Comparison of ENCODE assay signal across 1 cellular context in the genomic region with DNA sequence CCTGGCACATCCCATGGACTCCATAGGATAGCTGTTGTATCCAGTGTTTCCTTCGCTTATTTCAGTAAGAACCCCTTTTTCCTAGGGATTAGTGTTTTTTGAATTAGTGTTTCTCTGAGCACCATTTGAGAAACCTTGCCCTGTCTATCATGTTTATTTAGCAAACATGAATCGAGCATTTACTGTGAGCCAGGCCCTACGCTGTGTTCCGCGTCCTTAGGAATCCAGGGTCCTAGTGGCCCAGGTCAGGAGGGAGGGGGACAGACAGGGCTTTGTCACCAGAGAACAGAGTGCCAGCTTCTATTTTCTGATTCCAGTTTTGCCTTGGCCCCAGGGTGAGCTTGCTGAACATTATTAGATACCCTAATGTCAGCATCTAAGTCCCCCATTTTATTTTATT.
TF ChIP-seq lines count a peak whose summit lies in the region.

No MANE protein-coding gene starts in this region.

TF ChIP-seq in H1, 55 proteins besides CTCF, POLR2A, EP300 and RAD21:
- TF ChIP-seq TEAD4 (IDR thresholded peaks at IDR 0.05; ENCODE audit: low read depth, low read length) (no peak), KDM5A (IDR thresholded peaks at IDR 0.05; ENCODE audit: low read length) (no peak), SIX5 (IDR thresholded peaks at IDR 0.05; ENCODE audit: low read depth, low read length) (no peak), SP1 (IDR thresholded peaks at IDR 0.05; ENCODE audit: low read depth, low read length) (no peak), GABPA (IDR thresholded peaks at IDR 0.05; ENCODE audit: borderline replicate concordance, insufficient read depth, low read length) (no peak), CTBP2 (IDR thresholded peaks at IDR 0.05; ENCODE audit: borderline replicate concordance, insufficient read depth, insufficient read length, low read length) (no peak)
TF ChIP-seq in H1: peak in this region for 0.
